Comparison of ENCODE assay signal across 8 cellular contexts in the genomic region with DNA sequence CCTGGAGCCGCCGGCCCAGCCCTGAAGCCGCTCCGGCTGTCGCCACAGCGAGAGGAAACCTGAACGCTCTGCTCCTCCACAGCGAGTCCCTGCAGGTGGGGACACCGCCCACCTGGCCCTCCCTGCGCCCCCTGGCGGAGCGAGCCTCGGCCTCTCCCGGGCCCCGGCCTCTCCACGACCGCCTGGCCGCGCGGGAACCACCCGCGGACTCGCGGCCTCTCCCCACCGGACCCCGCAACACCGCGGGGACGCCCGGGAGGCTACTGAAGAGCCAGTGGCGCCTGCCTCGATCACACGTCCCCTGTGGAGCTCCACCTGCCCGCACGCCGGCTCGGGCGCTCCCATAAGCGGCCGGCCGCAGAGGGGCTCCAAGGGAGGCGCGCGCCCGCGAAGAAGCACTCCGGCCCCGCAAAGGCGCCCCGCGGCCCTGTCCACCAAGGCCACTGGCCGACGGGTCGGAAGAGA.
A peak's percentile ranks its signal among the peaks of the same experiment; 100 is the strongest.
DNase-seq lines count a peak whose midpoint lies in the region; ATAC-seq, FAIRE-seq and TF ChIP-seq lines count a peak whose summit lies in the region.

No MANE protein-coding gene starts in this region.

- TF ChIP-seq CTCF in neural crest cell (conservative IDR thresholded peaks at IDR 0.05) = peak; percentile 89
- peak in 5 of 7 experiments; percentile 58 to 87 (median 73) for TF ChIP-seq CTCF in stomach (IDR thresholded peaks at IDR 0.05)

- H3K36me3 Mint-ChIP-seq in neural crest cell (ENCODE audit: low read depth) = no peaks in the 10 kb centered on the region

- peaks cover 0 to 42% (median 6%) of the 10 kb centered on the region in 3 donors for H3K27me3 ChIP-seq in stomach

- DNase-seq in GM12892 (ENCODE audit: insufficient read length) (peak; percentile 85), NCI-H510A (lab: John Stamatoyannopoulos, UW) (peak; percentile 64), activated T-cell treated with anti-CD3 and anti-CD28 coated beads for 1 hour (ENCODE audit: low read depth) (peak; percentile 85), erythroblast (lab: John Stamatoyannopoulos, UW) (peak; percentile 40 to 71), neural crest cell (ENCODE audit: low read depth, low spot score) (peak; percentile 68), stomach (peak; percentile 85), NCI-H146 (lab: John Stamatoyannopoulos, UW) (no peak)

- no peak overlapping the region for H3K27ac ChIP-seq in stomach

- no peaks in the 10 kb centered on the region for H3K9me3 Mint-ChIP-seq in neural crest cell

- peaks cover 70% of the 10 kb centered on the region for H3K27me3 Mint-ChIP-seq in neural crest cell (ENCODE audit: low read depth)

- intact Hi-C loops in stomach (cut with DNase I; ENCODE audit: low total_unique reads) = no loop called here

- WGBS in stomach, 5 donors = 3 to 19% (median 4%) methylated on average over 23 to 54 of the region's 54 CpGs

- peak; percentile 83 for FAIRE-seq in GM12892 (lab: Jason Lieb, UNC)

- peak overlapping the region; percentile 34 to 50 (median 38) for H3K4me3 ChIP-seq in stomach

- no peak for TF ChIP-seq POLR2A in GM12892 (IDR thresholded peaks at IDR 0.05; ENCODE audit: low read depth, low read length)
- no peak for TF ChIP-seq POLR2A in erythroblast (IDR thresholded peaks at IDR 0.05; ENCODE audit: low read length)
- TF ChIP-seq POLR2A in stomach (IDR thresholded peaks at IDR 0.05) = no peak

- no peak for ATAC-seq in HG03039 (IDR thresholded peaks at IDR 0.05; ENCODE audit: unreplicated experiment)

- H3K27ac Mint-ChIP-seq in neural crest cell (ENCODE audit: unreplicated experiment) = no peak overlapping the region

- peaks cover 0 to 17% (median 8%) of the 10 kb centered on the region in 4 donors for H3K4me1 ChIP-seq in stomach

- no peaks in the 10 kb centered on the region for H3K9me3 ChIP-seq in stomach

- H3K4me3 Mint-ChIP-seq in neural crest cell = no peak overlapping the region

- no peaks in the 10 kb centered on the region for H3K36me3 ChIP-seq in stomach

- peaks cover 5% of the 10 kb centered on the region for H3K4me1 Mint-ChIP-seq in neural crest cell

- TF ChIP-seq EP300 in stomach (IDR thresholded peaks at IDR 0.05) = no peak
